Comparison of ENCODE assay signal across 9 cellular contexts in genomic region chr15:48966595-48967301, GRCh38. TPM values are rescaled to one million over a fixed set of nuclear protein-coding genes. Genes with fewer than 3 reads are reported as not detected.
DNase-seq lines count a peak whose midpoint lies in the region; ATAC-seq and TF ChIP-seq lines count a peak whose summit lies in the region.
"Had no signal": no experiment of that assay in that cellular context is flagged by ENCODE, and none has a peak within 500 bp of the region (broad histone marks: within the 10 kb centered on the region; RNA-seq: fewer than 3 reads in every experiment).

No MANE protein-coding gene starts in this region.

- H2BK120ac ChIP-seq in IMR-90 (ENCODE audit: low read depth, low read length), result peak overlapping the region; percentile 75

- peak overlapping the region; percentile 45; the same call in 1 of the 2 replicates for H4K91ac ChIP-seq in IMR-90 (ENCODE audit: insufficient read depth, low read depth, low read length)

- peak overlapping the region; percentile 30 for H2BK5ac ChIP-seq in IMR-90 (ENCODE audit: low read depth, low read length, poor library complexity, severe bottlenecking)

- peak overlapping the region; percentile 60 for H3K4ac ChIP-seq in IMR-90 (ENCODE audit: low read depth, low read length)

- H3K4me1 ChIP-seq in IMR-90 (ENCODE audit: control insufficient read depth, insufficient read depth, low read length), result peaks cover 13% of the 10 kb centered on the region
- H3K4me1 ChIP-seq in spleen, result peaks cover 9 to 24% (median 21%) of the 10 kb centered on the region in 6 donors

- H4K20me1 ChIP-seq in IMR-90 (ENCODE audit: insufficient read depth, low read length), result no peaks in the 10 kb centered on the region

- CTCF ChIA-PET in IMR-90 (lab: Yijun Ruan, JAX), result interaction anchor here (0.6 to 5.4 kb wide), 9 partner anchors 9 to 1179 kb away, joined by 3 to 36 read pairs (median 3); no protein-coding TSS in a partner anchor

- H3K27ac ChIP-seq in IMR-90 (ENCODE audit: insufficient read depth, low read length) (no peak overlapping the region), spleen (no peak overlapping the region)

- peak overlapping the region; percentile 3; the same call in 1 of the 2 replicates for H3K4me2 ChIP-seq in IMR-90 (ENCODE audit: low read depth, low read length)

- H2BK15ac ChIP-seq in IMR-90 (ENCODE audit: low read depth, low read length), result peak overlapping the region; percentile 62; the same call in 1 of the 3 replicates

- peaks cover 6 to 13% of the 10 kb centered on the region in 2 experiments; a peak in 2 of 4 replicates for H3K79me1 ChIP-seq in IMR-90 (ENCODE audit: low read depth in 1 of 2, low read length in 2 of 2)

- H3K4me3 ChIP-seq in IMR-90 (ENCODE audit: insufficient read depth, low read depth, low read length) (no peak overlapping the region), spleen (no peak overlapping the region)

- H4K5ac ChIP-seq in IMR-90 (ENCODE audit: low read depth, low read length), result peak overlapping the region; percentile 25; the same call in 1 of the 2 replicates

- TF ChIP-seq CTCF in GM13976 (IDR thresholded peaks at IDR 0.05; ENCODE audit: borderline replicate concordance, control extremely low read depth, extremely low read depth, insufficient read depth, missing control alignments) (no peak), IMR-90 (conservative IDR thresholded peaks at IDR 0.05; ENCODE audit: low read depth, low read length) (no peak), spleen (IDR thresholded peaks at IDR 0.05 in 8 of 11, conservative IDR thresholded peaks at IDR 0.05 in 3 of 11) (no peak)

- 0 out of 4 replicates have a peak overlapping the region, but pooled peaks of 1 of the 2 experiments have one; percentile 44 for H4K8ac ChIP-seq in IMR-90 (ENCODE audit: low read depth in 2 of 2, low read length in 2 of 2)

- no peak for TF ChIP-seq POLR2A in IMR-90 (IDR thresholded peaks at IDR 0.05; ENCODE audit: low read depth, low read length)
- no peak for TF ChIP-seq POLR2A in spleen (IDR thresholded peaks at IDR 0.05)

- WGBS in IMR-90 (ENCODE audit: extremely low coverage in 2 of 2, insufficient read length in 1 of 2), 2 experiments, result no CpG with 5 or more reads among the region's 2 CpGs
- WGBS in spleen, 5 donors, result 35 to 44% (median 41%) methylated on average over 2 of the region's 2 CpGs

- ATAC-seq in GM21576 (IDR thresholded peaks at IDR 0.05; ENCODE audit: unreplicated experiment) (peak; percentile 73), IMR-90 (ENCODE audit: low read depth) (peak; percentile 45)

- no peak overlapping the region for H3K9ac ChIP-seq in IMR-90 (ENCODE audit: low read depth, low read length)

- peaks cover 16% of the 10 kb centered on the region; the same call in 1 of the 2 replicates for H3K9me1 ChIP-seq in IMR-90 (ENCODE audit: insufficient read depth, low read length)

- H3K23ac ChIP-seq in IMR-90 (ENCODE audit: low read depth, low read length), result peak overlapping the region; percentile 37; the same call in 1 of the 2 replicates

- in situ Hi-C loops in GM13976 (cut with MboI; ENCODE audit: low sequenced_read_pairs, unreplicated experiment) (loop anchor here (25.0 kb wide), 1 partner anchor 604 kb away; no protein-coding TSS in a partner anchor), IMR-90 (cut with MboI; ENCODE audit: low sequenced_read_pairs) (loop anchor here (25.0 kb wide), 1 partner anchor 604 kb away; no protein-coding TSS in a partner anchor)

- no peak for TF ChIP-seq RAD21 in IMR-90 (IDR thresholded peaks at IDR 0.05; ENCODE audit: low read length)

- peak overlapping the region; percentile 70 for H2BK20ac ChIP-seq in IMR-90 (ENCODE audit: low read depth, low read length)

- H3K36me3 ChIP-seq in IMR-90 (ENCODE audit: control insufficient read depth, insufficient read depth, low read length), result no peaks in the 10 kb centered on the region
- no peaks in the 10 kb centered on the region for H3K36me3 ChIP-seq in spleen

- DNase-seq in GM13976 (ENCODE audit: low spot score), result peak; percentile 38
- peak; percentile 93 for DNase-seq in IMR-90
- peak; percentile 61 for DNase-seq in astrocyte of the hippocampus (ENCODE audit: low read depth, low spot score)
- DNase-seq in spleen, result no peak
- no peak for DNase-seq in NCI-H1694 (lab: John Stamatoyannopoulos, UW)
- DNase-seq in DMS114 treated with DMSO at 0.1 percent for 48 hours (lab: John Stamatoyannopoulos, UW; ENCODE audit: unreplicated experiment), result no peak
- DNase-seq in NCI-H128 (lab: John Stamatoyannopoulos, UW; ENCODE audit: unreplicated experiment), result no peak

- intact Hi-C loops in IMR-90 (cut with micrococcal nuclease), result loop anchor here (10.0 kb wide), 1 partner anchor 252 kb away; no protein-coding TSS in a partner anchor
- intact Hi-C loops in spleen (cut with DNase I; ENCODE audit: low total_unique reads), result no loop called here

- no peak overlapping the region for H3K56ac ChIP-seq in IMR-90 (ENCODE audit: extremely low read depth, insufficient read depth, low read length)

- H2AK9ac ChIP-seq in IMR-90 (replicated peaks; ENCODE audit: low read depth, low read length, poor library complexity), result no peak overlapping the region

- H3K18ac ChIP-seq in IMR-90 (ENCODE audit: low read depth, low read length), result peak overlapping the region; percentile 58; the same call in 1 of the 2 replicates

- H3K9me3 ChIP-seq in IMR-90 (ENCODE audit: control insufficient read depth, insufficient read depth, low read length) (no peaks in the 10 kb centered on the region), spleen (no peaks in the 10 kb centered on the region)

- POLR2A ChIA-PET in IMR-90 (lab: Charles Lee; ENCODE audit: unreplicated experiment), result no interaction called here

- no TSS peak for BruUV-seq in IMR-90 (replicated peaks; lab: Mats Ljungman, UMichigan)

- no peaks in the 10 kb centered on the region for H3K27me3 ChIP-seq in IMR-90 (ENCODE audit: control insufficient read depth, insufficient read depth, low read length)
- H3K27me3 ChIP-seq in spleen (replicated peaks in 1 of 7), result peaks cover 0 to 46% (median 15%) of the 10 kb centered on the region in 7 donors

- H2AK5ac ChIP-seq in IMR-90 (ENCODE audit: low read depth, low read length), result peak overlapping the region; percentile 37; the same call in 1 of the 2 replicates

- H2AFZ ChIP-seq in IMR-90 (replicated peaks; ENCODE audit: low read length, poor library complexity), result no peak overlapping the region

- dilution Hi-C loops in IMR-90 (cut with HindIII; ENCODE audit: low sequenced_read_pairs, unreplicated experiment), result no loop called here

- peak overlapping the region; percentile 82 for H3K14ac ChIP-seq in IMR-90 (replicated peaks; ENCODE audit: low read depth, low read length)

TF ChIP-seq in IMR-90, 13 proteins besides CTCF, POLR2A, EP300 and RAD21:
- TF ChIP-seq CHD1 (IDR thresholded peaks at IDR 0.05; ENCODE audit: low read depth, low read length) (no peak; the same call in 1 of the 2 replicates), MXI1 (IDR thresholded peaks at IDR 0.05; ENCODE audit: borderline replicate concordance, low read depth, low read length) (no peak), MAFK (IDR thresholded peaks at IDR 0.05; ENCODE audit: low read depth, low read length) (no peak), RCOR1 (IDR thresholded peaks at IDR 0.05; ENCODE audit: insufficient replicate concordance, low read length) (peak; percentile 92), BHLHE40 (IDR thresholded peaks at IDR 0.05; ENCODE audit: low read depth, low read length) (no peak), MAZ (IDR thresholded peaks at IDR 0.05; ENCODE audit: borderline replicate concordance, low read depth, low read length) (no peak), CEBPB (IDR thresholded peaks at IDR 0.05; ENCODE audit: low read depth, low read length) (0 out of 2 replicates have a peak, but pooled peaks have one; percentile 26), NFE2L2 (IDR thresholded peaks at IDR 0.05; ENCODE audit: low read depth, low read length) (no peak), FOS (IDR thresholded peaks at IDR 0.05; ENCODE audit: low read depth, low read length) (peak; percentile 34; the same call in 1 of the 2 replicates)
- TF ChIP-seq, protein P1, sequence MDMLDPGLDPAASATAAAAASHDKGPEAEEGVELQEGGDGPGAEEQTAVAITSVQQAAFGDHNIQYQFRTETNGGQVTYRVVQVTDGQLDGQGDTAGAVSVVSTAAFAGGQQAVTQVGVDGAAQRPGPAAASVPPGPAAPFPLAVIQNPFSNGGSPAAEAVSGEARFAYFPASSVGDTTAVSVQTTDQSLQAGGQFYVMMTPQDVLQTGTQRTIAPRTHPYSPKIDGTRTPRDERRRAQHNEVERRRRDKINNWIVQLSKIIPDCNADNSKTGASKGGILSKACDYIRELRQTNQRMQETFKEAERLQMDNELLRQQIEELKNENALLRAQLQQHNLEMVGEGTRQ (IDR thresholded peaks at IDR 0.05; ENCODE audit: low read depth, low read length), result no peak
TF ChIP-seq in IMR-90: peak in this region for 3.

RNA-seq across cellular contexts. Expression of gene SHC4, which starts 3.0 kb away (rescaled TPM):
- total RNA-seq in IMR-90 (2012; rRNA removed) (2.5 and 2.7 TPM in 2 replicates), spleen (under 1 TPM in 2 of 7 donors, not detected in 5; 0.26 to 0.27 TPM)
- polyA plus RNA-seq in IMR-90 (2012; rRNA removed) (0.91 and 0.95 TPM in 2 replicates), spleen (under 1 TPM; 0.20 to 0.42 (median 0.27) TPM)
- polyA plus RNA-seq in IMR-90 (2012; cell fraction: cytosol; rRNA removed), result 0.34 and 0.49 TPM in 2 replicates
- polyA plus RNA-seq in IMR-90 (2012; cell fraction: nucleus; rRNA removed; ENCODE audit: low replicate concordance), result 0.65 and 2.8 TPM in 2 replicates
- polyA plus RNA-seq: IgD-negative memory B cell had no signal

Comparison
In these comparisons a context has a peak if more than half of its experiments do, and no peak if none do; other contexts are left out.
1. DNase-seq: peak in GM13976 (single experiment), IMR-90 (single experiment) and astrocyte of the hippocampus (single experiment); none in spleen (single experiment), NCI-H1694 (single experiment), DMS114 treated with DMSO at 0.1 percent for 48 hours (single experiment) and NCI-H128 (single experiment).